10 cellular contexts compared by ENCODE assay signal in genomic region chr17:72502111-72502939, GRCh38.
DNase-seq lines count a peak whose midpoint lies in the region; ATAC-seq and TF ChIP-seq lines count a peak whose summit lies in the region.
"Had no signal": no experiment of that assay in that cellular context is flagged by ENCODE, and none has a peak within 500 bp of the region (broad histone marks: within the 10 kb centered on the region; RNA-seq: fewer than 3 reads in every experiment).

No MANE protein-coding gene starts in this region.

- DNase-seq in Ammon's horn (ENCODE audit: low spot score), result peak; percentile 63
- DNase-seq in RWPE2 (ENCODE audit: low spot score), result no peak
- DNase-seq in foreskin fibroblast, result peak; percentile 60 to 82
- DNase-seq in nephron progenitor cell, result peak; percentile 31
- no peak for DNase-seq in activated CD8-positive, alpha-beta T cell treated with anti-CD3 and anti-CD28 coated beads, Interleukin-2, amount 10 ng/mL, durations not matched to agents 7 days and 5 days
- no peak for DNase-seq in activated CD8-positive, alpha-beta memory T cell treated with anti-CD3 and anti-CD28 coated beads, Interleukin-2, amount 50 U/mL, for 48 hours
- DNase-seq in H7, result no peak

- no peak for TF ChIP-seq CTCF in RWPE2 (IDR thresholded peaks at IDR 0.05; ENCODE audit: poor library complexity, severe bottlenecking)
- TF ChIP-seq CTCF in foreskin fibroblast (IDR thresholded peaks at IDR 0.05; ENCODE audit: low read depth, low read length), result no peak
- TF ChIP-seq CTCF in nephron progenitor cell (IDR thresholded peaks at IDR 0.05), result no peak

- H3K27me3 Mint-ChIP-seq in nephron progenitor cell (ENCODE audit: low read depth, poor library complexity), result peaks cover 18% of the 10 kb centered on the region
- H3K27me3 Mint-ChIP-seq in activated CD8-positive, alpha-beta T cell treated with anti-CD3 and anti-CD28 coated beads, Interleukin-2, amount 10 ng/mL, durations not matched to agents 7 days and 5 days (ENCODE audit: low read depth), result no peaks in the 10 kb centered on the region

- no peak overlapping the region for H3K4me3 ChIP-seq in RWPE2 (ENCODE audit: severe bottlenecking)
- H3K4me3 ChIP-seq in foreskin fibroblast (ENCODE audit: low read depth in 1 of 2, low read length in 2 of 2), result peak overlapping the region in 1 of 2 donors; percentile 6
- no peak overlapping the region for H3K4me3 ChIP-seq in H7 (ENCODE audit: insufficient read depth, low read depth, low read length)
- H3K4me3 ChIP-seq: BLaER1 treated with 17β-estradiol and CSF1 and Interleukin-3, amounts not matched to agents 10 nM and 100 nM had no signal

- peaks cover 37% of the 10 kb centered on the region for H3K4me1 Mint-ChIP-seq in nephron progenitor cell
- H3K4me1 Mint-ChIP-seq in activated CD8-positive, alpha-beta T cell treated with anti-CD3 and anti-CD28 coated beads, Interleukin-2, amount 10 ng/mL, durations not matched to agents 7 days and 5 days (ENCODE audit: low read depth), result no peaks in the 10 kb centered on the region

- ATAC-seq in RWPE2 (ENCODE audit: low read depth), result peak; percentile 55
- no peak for ATAC-seq in activated CD8-positive, alpha-beta T cell treated with anti-CD3 and anti-CD28 coated beads, Interleukin-2, amount 10 ng/mL, durations not matched to agents 7 days and 5 days
- ATAC-seq in GM18520 (IDR thresholded peaks at IDR 0.05; ENCODE audit: unreplicated experiment), result no peak

- H3K4me1 ChIP-seq in RWPE2 (ENCODE audit: insufficient read depth, poor library complexity, severe bottlenecking), result peaks cover 34% of the 10 kb centered on the region

- peak overlapping the region; percentile 22 for H3K4me3 Mint-ChIP-seq in nephron progenitor cell
- no peak overlapping the region for H3K4me3 Mint-ChIP-seq in activated CD8-positive, alpha-beta T cell treated with anti-CD3 and anti-CD28 coated beads, Interleukin-2, amount 10 ng/mL, durations not matched to agents 7 days and 5 days
- H3K4me3 Mint-ChIP-seq: activated naive CD8-positive, alpha-beta T cell had no signal

- H3K27ac ChIP-seq in RWPE2 (ENCODE audit: poor library complexity, severe bottlenecking), result peak overlapping the region; percentile 86
- H3K27ac ChIP-seq: BLaER1 treated with 17β-estradiol and CSF1 and Interleukin-3, amounts not matched to agents 10 nM and 100 nM had no signal

- H3K36me3 ChIP-seq in RWPE2 (ENCODE audit: low read depth) (peaks cover 3% of the 10 kb centered on the region; the same call in 1 of the 2 replicates), H7 (replicated peaks; ENCODE audit: control insufficient read depth, insufficient read depth, low read length) (no peaks in the 10 kb centered on the region)
- H3K36me3 ChIP-seq: BLaER1 treated with 17β-estradiol and CSF1 and Interleukin-3, amounts not matched to agents 10 nM and 100 nM had no signal

- peaks cover 12% of the 10 kb centered on the region for H3K9me3 Mint-ChIP-seq in nephron progenitor cell
- no peaks in the 10 kb centered on the region for H3K9me3 Mint-ChIP-seq in activated CD8-positive, alpha-beta T cell treated with anti-CD3 and anti-CD28 coated beads, Interleukin-2, amount 10 ng/mL, durations not matched to agents 7 days and 5 days (ENCODE audit: insufficient read depth)

- CTCF ChIA-PET in activated CD8-positive, alpha-beta T cell treated with anti-CD3 and anti-CD28 coated beads, Interleukin-2, amount 10 ng/mL, durations not matched to agents 7 days and 5 days (lab: Charles Lee), result no interaction called here

- POLR2A ChIA-PET in activated CD8-positive, alpha-beta T cell treated with anti-CD3 and anti-CD28 coated beads, Interleukin-2, amount 10 ng/mL, durations not matched to agents 7 days and 5 days (lab: Charles Lee), result no interaction called here

- H3K27ac Mint-ChIP-seq in nephron progenitor cell, result peak overlapping the region; percentile 40
- H3K27ac Mint-ChIP-seq in activated CD8-positive, alpha-beta T cell treated with anti-CD3 and anti-CD28 coated beads, Interleukin-2, amount 10 ng/mL, durations not matched to agents 7 days and 5 days, result no peak overlapping the region
- H3K27ac Mint-ChIP-seq: activated naive CD8-positive, alpha-beta T cell had no signal

- peaks cover 12% of the 10 kb centered on the region for H3K36me3 Mint-ChIP-seq in nephron progenitor cell (ENCODE audit: low read depth)
- no peaks in the 10 kb centered on the region for H3K36me3 Mint-ChIP-seq in activated CD8-positive, alpha-beta T cell treated with anti-CD3 and anti-CD28 coated beads, Interleukin-2, amount 10 ng/mL, durations not matched to agents 7 days and 5 days (ENCODE audit: low read depth)
- H3K36me3 Mint-ChIP-seq: activated naive CD8-positive, alpha-beta T cell had no signal

- no peaks in the 10 kb centered on the region for H3K9me3 ChIP-seq in RWPE2 (ENCODE audit: severe bottlenecking)

- H3K27me3 ChIP-seq in RWPE2 (ENCODE audit: insufficient read depth, poor library complexity, severe bottlenecking) (no peaks in the 10 kb centered on the region), H7 (ENCODE audit: control insufficient read depth, insufficient read depth, low read length) (no peaks in the 10 kb centered on the region)
- H3K27me3 ChIP-seq: BLaER1 treated with 17β-estradiol and CSF1 and Interleukin-3, amounts not matched to agents 10 nM and 100 nM had no signal

Comparison
In these comparisons a context has a peak if more than half of its experiments do, and no peak if none do; other contexts are left out.
1. DNase-seq: peak in Ammon's horn (single experiment), foreskin fibroblast (2 of 2) and nephron progenitor cell (single experiment); none in RWPE2 (single experiment), activated CD8-positive, alpha-beta T cell treated with anti-CD3 and anti-CD28 coated beads, Interleukin-2, amount 10 ng/mL, durations not matched to agents 7 days and 5 days (single experiment), activated CD8-positive, alpha-beta memory T cell treated with anti-CD3 and anti-CD28 coated beads, Interleukin-2, amount 50 U/mL, for 48 hours (single experiment) and H7 (single experiment).